Comparison of ENCODE assay signal across 16 cellular contexts in the genomic region with DNA sequence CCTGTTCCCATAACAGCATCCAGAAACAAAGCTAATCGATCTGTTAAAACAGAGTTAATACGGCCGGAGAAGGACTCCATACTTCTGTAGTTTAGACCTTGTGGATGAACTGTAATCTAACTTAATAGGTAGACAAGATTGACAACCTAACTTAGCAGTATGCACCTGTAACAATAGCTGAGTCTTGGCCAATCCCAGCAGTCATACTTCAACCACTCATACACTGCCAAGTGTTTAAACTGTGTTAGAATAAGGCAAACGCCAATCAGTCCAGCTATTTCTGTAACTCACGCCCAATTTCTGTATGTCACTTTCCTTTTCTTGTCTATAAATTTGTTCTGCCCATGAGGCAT. TPM values are rescaled to one million over a fixed set of nuclear protein-coding genes. Genes with fewer than 3 reads are reported as not detected.
DNase-seq lines count a peak whose midpoint lies in the region; ATAC-seq, FAIRE-seq and TF ChIP-seq lines count a peak whose summit lies in the region.
"Had no signal": no experiment of that assay in that cellular context is flagged by ENCODE, and none has a peak within 500 bp of the region (broad histone marks: within the 10 kb centered on the region; RNA-seq: fewer than 3 reads in every experiment).

No MANE protein-coding gene starts in this region.

- no peak overlapping the region for H3K4me3 ChIP-seq in brain microvascular endothelial cell (ENCODE audit: low read depth, low read length)
- H3K4me3 ChIP-seq: tibial nerve had no signal

- in situ Hi-C loops in brain microvascular endothelial cell (cut with HindIII; ENCODE audit: low pct_ligation_motif_present, low sequenced_read_pairs), result no loop called here

- H3K36me3 Mint-ChIP-seq in HFFc6 (ENCODE audit: low read depth) (0 out of 2 replicates have a peak, but pooled peaks cover 5% of the 10 kb centered on the region), neural crest cell (ENCODE audit: low read depth) (peaks cover 10% of the 10 kb centered on the region)
- H3K36me3 Mint-ChIP-seq: activated naive CD4-positive, alpha-beta T cell treated with anti-CD3 and anti-CD28 coated beads, Interleukin-2, amount 50 U/mL, for 72 hours had no signal

- ATAC-seq in HG03469 (IDR thresholded peaks at IDR 0.05; ENCODE audit: unreplicated experiment), result no peak

- H3K4me3 Mint-ChIP-seq in HFFc6 (no peak overlapping the region), neural crest cell (no peak overlapping the region)
- H3K4me3 Mint-ChIP-seq: activated T-helper 1 cell treated with anti-CD3 and anti-CD28 coated beads, Interleukin-12 subunit alpha, Interleukin-12 subunit beta, Interleukin-2, Interleukin-4 antibody, amounts not matched to agents 30 ng/mL and 10 ng/mL and 1 ng/mL, durations not matched to agents 14 hours and 24 hours and 36 hours; stimulated activated naive CD8-positive, alpha-beta T cell treated with anti-CD3 and anti-CD28 coated beads, Interleukin-15, amount 100 ng/mL, for 72 hours had no signal

- FAIRE-seq in GM12892 (lab: Jason Lieb, UNC), result peak; percentile 40
- FAIRE-seq: colon had no signal

- H3K9me3 Mint-ChIP-seq in HFFc6 (peaks cover 5% of the 10 kb centered on the region; the same call in 1 of the 2 replicates), neural crest cell (peaks cover 16% of the 10 kb centered on the region)
- H3K9me3 Mint-ChIP-seq: activated naive CD4-positive, alpha-beta T cell treated with anti-CD3 and anti-CD28 coated beads, Interleukin-2, amount 50 U/mL, for 72 hours; activated T-helper 1 cell treated with anti-CD3 and anti-CD28 coated beads, Interleukin-12 subunit alpha, Interleukin-12 subunit beta, Interleukin-2, Interleukin-4 antibody, amounts not matched to agents 30 ng/mL and 10 ng/mL and 1 ng/mL, durations not matched to agents 14 hours and 24 hours and 36 hours; stimulated activated naive CD8-positive, alpha-beta T cell treated with anti-CD3 and anti-CD28 coated beads, Interleukin-15, amount 100 ng/mL, for 72 hours had no signal

- H3K27ac ChIP-seq in VCaP, result no peak overlapping the region
- no peak overlapping the region for H3K27ac ChIP-seq in brain microvascular endothelial cell
- H3K27ac ChIP-seq: neutrophil, tibial nerve had no signal

- TF ChIP-seq CTCF in HFFc6 (IDR thresholded peaks at IDR 0.05), result peak; percentile 42; the same call in 1 of the 2 replicates
- peak; percentile 52 for TF ChIP-seq CTCF in VCaP (conservative IDR thresholded peaks at IDR 0.05)
- TF ChIP-seq CTCF in neural crest cell (conservative IDR thresholded peaks at IDR 0.05), result peak; percentile 5
- no peak for TF ChIP-seq CTCF in brain microvascular endothelial cell (IDR thresholded peaks at IDR 0.05; ENCODE audit: low read depth, low read length, missing control alignments)

- H3K4me1 Mint-ChIP-seq in HFFc6 (ENCODE audit: low read depth) (peaks cover 35% of the 10 kb centered on the region), neural crest cell (no peaks in the 10 kb centered on the region)

- TF ChIP-seq POLR2A in GM12892 (IDR thresholded peaks at IDR 0.05; ENCODE audit: low read depth, low read length), result no peak

- H3K27ac Mint-ChIP-seq in HFFc6 (no peak overlapping the region), neural crest cell (ENCODE audit: unreplicated experiment) (no peak overlapping the region)
- H3K27ac Mint-ChIP-seq: activated naive CD4-positive, alpha-beta T cell treated with anti-CD3 and anti-CD28 coated beads, Interleukin-2, amount 50 U/mL, for 72 hours; activated T-helper 1 cell treated with anti-CD3 and anti-CD28 coated beads, Interleukin-12 subunit alpha, Interleukin-12 subunit beta, Interleukin-2, Interleukin-4 antibody, amounts not matched to agents 30 ng/mL and 10 ng/mL and 1 ng/mL, durations not matched to agents 14 hours and 24 hours and 36 hours; stimulated activated naive CD8-positive, alpha-beta T cell treated with anti-CD3 and anti-CD28 coated beads, Interleukin-15, amount 100 ng/mL, for 72 hours had no signal

- DNase-seq in GM12892 (ENCODE audit: insufficient read length), result no peak
- no peak for DNase-seq in HFFc6
- DNase-seq in neural crest cell (ENCODE audit: low read depth, low spot score), result no peak
- DNase-seq in DMS 273 (lab: John Stamatoyannopoulos, UW; ENCODE audit: unreplicated experiment), result no peak
- no peak for DNase-seq in brain microvascular endothelial cell
- DNase-seq: activated CD4-positive, CD25-positive, alpha-beta regulatory T cell treated with anti-CD3 and anti-CD28 coated beads, Interleukin-2, amount 50 U/mL, for 72 hours; left ventricle myocardium superior; NCI-H2081 treated with DMSO at 0.1 percent for 48 hours had no signal

- no peaks in the 10 kb centered on the region for H3K27me3 ChIP-seq in brain microvascular endothelial cell (replicated peaks)
- H3K27me3 ChIP-seq: neutrophil, tibial nerve had no signal

- peaks cover 2% of the 10 kb centered on the region; the same call in 1 of the 2 replicates for H3K27me3 Mint-ChIP-seq in HFFc6 (ENCODE audit: insufficient read depth)
- H3K27me3 Mint-ChIP-seq in neural crest cell (ENCODE audit: low read depth), result no peaks in the 10 kb centered on the region

- H3K36me3 ChIP-seq in brain microvascular endothelial cell (replicated peaks), result no peaks in the 10 kb centered on the region
- H3K36me3 ChIP-seq: neutrophil, tibial nerve had no signal

RNA-seq across cellular contexts. Expression of gene MACIR, which starts 33.7 kb away (rescaled TPM):
- 9.9 TPM for polyA plus RNA-seq in GM12892 (2012; ENCODE audit: missing spikeins)
- 100 to 1,000 TPM in 3 of 6 experiments, 10 to 100 TPM in 3; 80.7 to 110 (median 97.9) TPM for total RNA-seq in HFFc6 (2021; fragmentation: NEBNext Ultra II Directional; extraction: Animal tissue kit (Norgen Biotek cat#: 25700))
- 25.7 and 27.2 TPM in 2 replicates for total RNA-seq in neural crest cell
